Comparison of ENCODE assay signal across 12 cellular contexts in genomic region chr10:86652361-86653202, GRCh38. TPM values are rescaled to one million over a fixed set of nuclear protein-coding genes. Genes with fewer than 3 reads are reported as not detected.
A peak's percentile ranks its signal among the peaks of the same experiment; 100 is the strongest.
DNase-seq lines count a peak whose midpoint lies in the region; ATAC-seq and TF ChIP-seq lines count a peak whose summit lies in the region.
"Had no signal": no experiment of that assay in that cellular context is flagged by ENCODE, and none has a peak within 500 bp of the region (broad histone marks: within the 10 kb centered on the region; RNA-seq: fewer than 3 reads in every experiment).

No MANE protein-coding gene starts in this region.

- H3K27ac ChIP-seq in RWPE1: peak overlapping the region; percentile 34
- H3K27ac ChIP-seq: 22Rv1, brain microvascular endothelial cell, KMS-11 had no signal

- DNase-seq in DMS 273 (lab: John Stamatoyannopoulos, UW; ENCODE audit: unreplicated experiment) (peak; percentile 50), DMS 273 treated with DMSO at 0.1 percent for 48 hours (lab: John Stamatoyannopoulos, UW) (no peak), NCI-H128 (lab: John Stamatoyannopoulos, UW; ENCODE audit: unreplicated experiment) (peak; percentile 52), RWPE1 (ENCODE audit: low spot score) (no peak), omental fat pad (ENCODE audit: low spot score) (peak; percentile 2), GM03348 (ENCODE audit: low spot score) (no peak), retina (no peak)
- DNase-seq: brain microvascular endothelial cell, T-helper 9 cell had no signal

- POLR2A ChIA-PET in RWPE1 (lab: Yijun Ruan, JAX; ENCODE audit: low non-redundant PET): no interaction called here

- CTCF ChIA-PET in RWPE1 (lab: Yijun Ruan, JAX): no interaction called here

- TF ChIP-seq CTCF in RWPE1 (conservative IDR thresholded peaks at IDR 0.05; ENCODE audit: low read depth): no peak
- TF ChIP-seq CTCF in omental fat pad (IDR thresholded peaks at IDR 0.05): no peak

- ATAC-seq in omental fat pad (ENCODE audit: low FRiP score): no peak
- ATAC-seq in HG02623 (IDR thresholded peaks at IDR 0.05; ENCODE audit: unreplicated experiment): no peak

RNA-seq across cellular contexts. Expression of gene OPN4, which starts 1.8 kb away (rescaled TPM):
- 1 to 10 TPM in 1 of 4 donors, not detected in 3; 1.1 TPM for total RNA-seq in omental fat pad

RNA-seq across cellular contexts. Expression of gene LDB3, which starts 15.7 kb away (rescaled TPM):
- total RNA-seq in omental fat pad: 10 to 100 TPM in 1 of 4 donors, under 1 TPM in 3; 0.56 to 22.4 (median 0.65) TPM

Comparison
In these comparisons a context has a peak if more than half of its experiments do, and no peak if none do; other contexts are left out.
1. DNase-seq: peak in DMS 273 (single experiment), NCI-H128 (single experiment) and omental fat pad (single experiment); none in DMS 273 treated with DMSO at 0.1 percent for 48 hours (single experiment), RWPE1 (single experiment), GM03348 (single experiment) and retina (single experiment).